In the genomic region with DNA sequence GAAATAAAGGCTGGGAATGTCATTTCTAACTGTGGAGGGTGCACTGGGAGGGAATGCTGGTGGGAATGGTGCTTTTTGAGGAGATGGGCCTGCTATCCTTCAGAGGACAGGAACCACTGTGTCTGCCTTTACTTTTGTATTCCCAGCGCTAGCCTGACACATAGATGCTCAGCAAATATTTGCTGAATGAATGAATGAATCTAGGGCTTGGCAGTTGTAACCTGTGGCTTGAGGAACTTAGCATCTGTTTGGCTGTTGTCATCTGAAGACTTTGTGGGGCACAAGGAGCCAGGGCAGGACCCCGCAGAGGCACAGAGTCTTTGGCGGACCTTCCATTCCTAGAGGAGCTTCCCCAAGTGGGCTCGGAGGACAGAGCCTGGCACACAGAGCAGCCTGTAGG, we compare ENCODE assay signal across 16 cellular contexts. TPM values are rescaled to one million over a fixed set of nuclear protein-coding genes. Genes with fewer than 3 reads are reported as not detected.
A peak's percentile ranks its signal among the peaks of the same experiment; 100 is the strongest.
DNase-seq lines count a peak whose midpoint lies in the region; ATAC-seq, FAIRE-seq and TF ChIP-seq lines count a peak whose summit lies in the region.
"Had no signal": no experiment of that assay in that cellular context is flagged by ENCODE, and none has a peak within 500 bp of the region (broad histone marks: within the 10 kb centered on the region; RNA-seq: fewer than 3 reads in every experiment).

No MANE protein-coding gene starts in this region.

- H3K14ac ChIP-seq in neuronal stem cell (ENCODE audit: low read length) = peak overlapping the region; percentile 42

- H3K4ac ChIP-seq in neuronal stem cell (ENCODE audit: low read length) = no peak overlapping the region

- no peaks in the 10 kb centered on the region for H3K9me3 ChIP-seq in Panc1 (ENCODE audit: control insufficient read depth, insufficient read depth, low read depth, low read length)
- H3K9me3 ChIP-seq in neuronal stem cell (replicated peaks in 1 of 2; ENCODE audit: control insufficient read depth in 2 of 2, insufficient read depth in 1 of 2, low read depth in 1 of 2, low read length in 2 of 2) = no peaks in the 10 kb centered on the region
- H3K9me3 ChIP-seq in adrenal gland (replicated peaks in 1 of 3) = no peaks in the 10 kb centered on the region

- CTCF ChIA-PET in Panc1 (lab: Charles Lee) = no interaction called here
- CTCF ChIA-PET in RWPE1 (lab: Yijun Ruan, JAX) = interaction anchor here (0.8 kb wide), 1 partner anchor 16 kb away, joined by 3 read pairs; no protein-coding TSS in a partner anchor

- no peaks in the 10 kb centered on the region for H3K36me3 ChIP-seq in KMS-11 (ENCODE audit: insufficient read depth)
- H3K36me3 ChIP-seq in Panc1 (ENCODE audit: control insufficient read depth, insufficient read depth, low read length) = no peaks in the 10 kb centered on the region
- H3K36me3 ChIP-seq in neuronal stem cell (replicated peaks in 1 of 2; ENCODE audit: control insufficient read depth in 2 of 2, insufficient read depth in 2 of 2, low read length in 2 of 2) = no peaks in the 10 kb centered on the region
- no peaks in the 10 kb centered on the region for H3K36me3 ChIP-seq in adrenal gland (replicated peaks in 1 of 2)

- H3K18ac ChIP-seq in neuronal stem cell (ENCODE audit: low read length) = no peak overlapping the region

- no TSS peak for BruUV-seq in Panc1 (replicated peaks; lab: Mats Ljungman, UMichigan)

- H3K27ac ChIP-seq in KMS-11 (no peak overlapping the region), Panc1 (ENCODE audit: low read length) (peak overlapping the region; percentile 74; the same call in 1 of the 2 replicates), neuronal stem cell (replicated peaks; ENCODE audit: low read length) (no peak overlapping the region), adrenal gland (no peak overlapping the region), RWPE1 (no peak overlapping the region)

- TF ChIP-seq CTCF in KMS-11 (conservative IDR thresholded peaks at IDR 0.05; ENCODE audit: low read depth, low read length) (no peak), Panc1 (IDR thresholded peaks at IDR 0.05) (no peak), adrenal gland (IDR thresholded peaks at IDR 0.05) (no peak), RWPE1 (conservative IDR thresholded peaks at IDR 0.05; ENCODE audit: low read depth) (no peak)

- no peak overlapping the region for H3K4me3 ChIP-seq in KMS-11 (IDR thresholded peaks at IDR 0.05; ENCODE audit: insufficient read depth, low read depth, low read length)
- H3K4me3 ChIP-seq in Panc1 (ENCODE audit: low read depth in 2 of 2, low read length in 2 of 2) = no peak overlapping the region
- no peak overlapping the region for H3K4me3 ChIP-seq in neuronal stem cell (ENCODE audit: low read length in 2 of 2)
- no peak overlapping the region for H3K4me3 ChIP-seq in adrenal gland
- H3K4me3 ChIP-seq: K562 had no signal

- no peak overlapping the region for H4K8ac ChIP-seq in neuronal stem cell (ENCODE audit: low read depth, low read length)

- FAIRE-seq in GM12892 (lab: Jason Lieb, UNC) = peak; percentile 74
- FAIRE-seq: A204.1, K562 had no signal

- no peak overlapping the region for H2AFZ ChIP-seq in KMS-11 (ENCODE audit: low read depth)
- H2AFZ ChIP-seq in neuronal stem cell (ENCODE audit: low read length) = no peak overlapping the region

- peaks cover 94% of the 10 kb centered on the region for H3K4me1 ChIP-seq in KMS-11 (ENCODE audit: low read depth, poor library complexity, severe bottlenecking)
- peaks cover 73% of the 10 kb centered on the region for H3K4me1 ChIP-seq in Panc1 (ENCODE audit: control insufficient read depth, insufficient read depth, low read length)
- H3K4me1 ChIP-seq in neuronal stem cell (ENCODE audit: control insufficient read depth in 2 of 2, insufficient read depth in 1 of 2, low read depth in 1 of 2, low read length in 2 of 2) = peaks cover 2 to 8% of the 10 kb centered on the region in 2 donors
- H3K4me1 ChIP-seq in adrenal gland (replicated peaks in 1 of 2) = no peaks in the 10 kb centered on the region

- H3K9ac ChIP-seq in KMS-11 (no peak overlapping the region), neuronal stem cell (ENCODE audit: low read depth, low read length, poor library complexity) (peak overlapping the region; percentile 13)

- in situ Hi-C loops in Panc1 (cut with HindIII; ENCODE audit: low pct_unique_long_range_greater_than_20kb, low sequenced_read_pairs) = no loop called here

- TF ChIP-seq POLR2A in GM12892 (IDR thresholded peaks at IDR 0.05; ENCODE audit: low read depth, low read length) (no peak), adrenal gland (IDR thresholded peaks at IDR 0.05) (no peak)

- no peak overlapping the region for H2BK120ac ChIP-seq in neuronal stem cell (ENCODE audit: low read depth, low read length)

- no peak for ATAC-seq in Panc1
- ATAC-seq: K562 had no signal

- WGBS in neuronal stem cell (ENCODE audit: extremely low coverage in 2 of 2, insufficient read length in 2 of 2, insufficient replicate concordance in 1 of 2), 2 donors = no CpG with 5 or more reads among the region's 4 CpGs
- WGBS in adrenal gland, 4 donors = 97 to 100% (median 98%) methylated on average over 4 of the region's 4 CpGs

- peaks cover 95% of the 10 kb centered on the region for H3K79me2 ChIP-seq in KMS-11 (ENCODE audit: insufficient read depth, low read depth)

- DNase-seq in GM12892 (ENCODE audit: insufficient read length) = no peak
- no peak for DNase-seq in Panc1 (ENCODE audit: low read depth, low spot score)
- no peak for DNase-seq in neuronal stem cell (ENCODE audit: low spot score)
- no peak for DNase-seq in DMS 273 (lab: John Stamatoyannopoulos, UW; ENCODE audit: unreplicated experiment)
- DNase-seq in adrenal gland = no peak
- no peak for DNase-seq in RWPE1 (ENCODE audit: low spot score)
- no peak for DNase-seq in AML-193 (lab: John Stamatoyannopoulos, UW)
- DNase-seq: CD8-positive, alpha-beta memory T cell; DMS 273 treated with DMSO at 0.1 percent for 48 hours; DMS79; GOT3; H9 had no signal

- H4K20me1 ChIP-seq in KMS-11 (ENCODE audit: insufficient read depth) = no peaks in the 10 kb centered on the region

- H2BK15ac ChIP-seq in neuronal stem cell (ENCODE audit: low read length) = no peak overlapping the region

- no peak overlapping the region for H4K91ac ChIP-seq in neuronal stem cell (ENCODE audit: low read depth, low read length, poor library complexity)

- H3K23ac ChIP-seq in neuronal stem cell (ENCODE audit: low read depth, low read length, poor library complexity) = no peak overlapping the region

- H2AK5ac ChIP-seq in neuronal stem cell (ENCODE audit: low read depth, low read length) = no peak overlapping the region

- no peaks in the 10 kb centered on the region for H3K27me3 ChIP-seq in KMS-11 (ENCODE audit: insufficient read depth, low read depth)
- no peaks in the 10 kb centered on the region for H3K27me3 ChIP-seq in Panc1 (ENCODE audit: control insufficient read depth, insufficient read depth, low read length)
- H3K27me3 ChIP-seq in neuronal stem cell (ENCODE audit: control insufficient read depth in 3 of 3, insufficient read depth in 3 of 3, low read depth in 1 of 3, low read length in 3 of 3) = peaks cover under 1 to 52% (median 15%) of the 10 kb centered on the region in 3 experiments
- peaks cover 7% of the 10 kb centered on the region for H3K27me3 ChIP-seq in adrenal gland

- H3K79me1 ChIP-seq in neuronal stem cell (ENCODE audit: low read depth, low read length) = no peaks in the 10 kb centered on the region

- H3K4me2 ChIP-seq in KMS-11 (peak overlapping the region; percentile 91), neuronal stem cell (ENCODE audit: insufficient read depth, low read length, poor library complexity, severe bottlenecking) (no peak overlapping the region)

- H2BK12ac ChIP-seq in neuronal stem cell (ENCODE audit: low read length) = no peak overlapping the region

- POLR2A ChIA-PET in Panc1 (lab: Charles Lee) = no interaction called here
- POLR2A ChIA-PET in RWPE1 (lab: Yijun Ruan, JAX; ENCODE audit: low non-redundant PET) = no interaction called here

- H2BK5ac ChIP-seq in neuronal stem cell (ENCODE audit: low read length) = no peak overlapping the region

- intact Hi-C loops in Panc1 (cut with micrococcal nuclease; ENCODE audit: unreplicated experiment) (no loop called here), adrenal gland (cut with DNase I) (no loop called here)

RNA-seq across cellular contexts. Expression of a gene that starts 6.1 kb away (rescaled TPM):
- 20.8 TPM for polyA plus RNA-seq in GM12892 (2012; ENCODE audit: missing spikeins)
- total RNA-seq in Panc1 (2021; ENCODE audit: unreplicated experiment) (85.4 TPM), adrenal gland (1 to 10 TPM in 7 of 8 donors, under 1 TPM in 1; 0.42 to 7.6 (median 2.7) TPM)
- polyA plus RNA-seq in Panc1 (2012; ENCODE audit: insufficient read length) = 137 TPM
- 16.8 TPM for polyA plus RNA-seq in neuronal stem cell (2013, experiment 1 of 2)
- 15.7 TPM for polyA plus RNA-seq in neuronal stem cell (2013, experiment 2 of 2)
- 1 to 10 TPM; 2.6 to 6.7 (median 3.3) TPM for polyA plus RNA-seq in adrenal gland
- total RNA-seq: G401, K562 had no signal
- polyA plus RNA-seq: K562 had no signal

Comparison
In these comparisons a context has a peak if more than half of its experiments do, and no peak if none do; other contexts are left out.
1. RNA of a gene that starts 6.1 kb away (total RNA-seq): 85.4 TPM in Panc1 (single experiment); 0.42 to 7.6 TPM in adrenal gland; every median in the first group is over 10 times any median in the second.